ENCODE assay signal across 19 cellular contexts in the genomic region with DNA sequence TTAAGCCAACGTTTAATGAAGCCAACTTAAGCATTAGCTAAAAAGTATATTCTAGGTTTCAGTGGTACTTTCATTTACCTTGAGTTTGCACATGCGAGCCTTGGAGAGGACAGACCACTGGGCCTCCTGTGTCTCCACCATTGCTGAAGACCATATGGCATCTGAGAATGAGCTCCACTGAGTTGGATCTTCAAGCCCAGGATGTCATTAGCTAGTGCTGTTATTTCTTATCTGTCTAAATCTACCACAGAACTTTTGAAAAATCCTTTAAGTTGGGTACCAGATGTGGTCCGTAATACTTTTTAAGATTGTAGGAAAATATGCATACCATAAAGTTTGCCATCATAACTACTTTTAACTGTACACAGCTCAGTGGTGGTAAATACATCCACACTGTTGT.
"Had no signal": no experiment of that assay in that cellular context is flagged by ENCODE, and none has a peak within 500 bp of the region (broad histone marks: within the 10 kb centered on the region; RNA-seq: fewer than 3 reads in every experiment).

No MANE protein-coding gene starts in this region.

- DNase-seq: activated CD4-positive, alpha-beta memory T cell treated with anti-CD3 and anti-CD28 coated beads, Interleukin-2, amount 10 ng/mL, durations not matched to agents 7 days and 5 days; activated CD4-positive, alpha-beta T cell treated with anti-CD3 and anti-CD28 coated beads for 48 hours; activated CD4-positive, CD25-positive, alpha-beta regulatory T cell; activated gamma-delta T cell treated with Interleukin-2 at 50 U/mL for 16 hours; effector memory CD8-positive, alpha-beta T cell; mesenchymal stem cell; sigmoid colon; spleen; stimulated activated CD4-positive, alpha-beta T cell treated with anti-CD3 and anti-CD28 coated beads, Interleukin-4, amount 100 ng/mL, for 4 hours; stimulated activated naive B cell treated with anti-CD40 and anti-IgM and Interleukin-4, amounts not matched to agents 10 μg/mL and 1 μg/mL and 100 μg/mL, for 72 hours; substantia nigra; T-helper 9 cell; tibial artery had no signal

- H3K36me3 Mint-ChIP-seq: natural killer cell treated with Interleukin-12 subunit alpha and Interleukin-12 subunit beta and Interleukin-15 and Interleukin-18, amount 100 ng/mL, for 72 hours had no signal

- H3K27ac Mint-ChIP-seq: activated CD4-positive, alpha-beta memory T cell treated with anti-CD3 and anti-CD28 coated beads, Interleukin-2, amount 10 ng/mL, durations not matched to agents 7 days and 5 days; natural killer cell treated with Interleukin-12 subunit alpha and Interleukin-12 subunit beta and Interleukin-15 and Interleukin-18, amount 100 ng/mL, for 72 hours had no signal

- H3K36me3 ChIP-seq: cardiac muscle cell, sigmoid colon, tibial artery had no signal

- H3K4me3 Mint-ChIP-seq: activated CD4-positive, alpha-beta memory T cell treated with anti-CD3 and anti-CD28 coated beads, Interleukin-2, amount 10 ng/mL, durations not matched to agents 7 days and 5 days; natural killer cell treated with Interleukin-12 subunit alpha and Interleukin-12 subunit beta and Interleukin-15 and Interleukin-18, amount 100 ng/mL, for 72 hours had no signal

- H3K4me3 ChIP-seq: cardiac muscle cell, hepatocyte, sigmoid colon, spleen, tibial artery had no signal

- H3K27ac ChIP-seq: cardiac muscle cell, hepatocyte, parathyroid adenoma, sigmoid colon, spleen, tibial artery had no signal

- FAIRE-seq: urothelium cell line had no signal

- H3K4me1 ChIP-seq: parathyroid adenoma had no signal

- H3K9me3 Mint-ChIP-seq: effector memory CD8-positive, alpha-beta T cell; natural killer cell treated with Interleukin-12 subunit alpha and Interleukin-12 subunit beta and Interleukin-15 and Interleukin-18, amount 100 ng/mL, for 72 hours had no signal

- H3K27me3 ChIP-seq: cardiac muscle cell, hepatocyte, sigmoid colon, spleen, tibial artery had no signal

- ATAC-seq: activated naive CD4-positive, alpha-beta T cell treated with anti-CD3 and anti-CD28 coated beads, Interleukin-2, amount 50 U/mL, for 72 hours; effector memory CD8-positive, alpha-beta T cell; natural killer cell treated with Interleukin-12 subunit alpha and Interleukin-12 subunit beta and Interleukin-15 and Interleukin-18, amount 100 ng/mL, for 72 hours; stimulated activated naive B cell treated with anti-CD40 and anti-IgM and Interleukin-4, amounts not matched to agents 10 μg/mL and 1 μg/mL and 100 μg/mL, for 72 hours had no signal

- H3K27me3 Mint-ChIP-seq: activated CD4-positive, alpha-beta memory T cell treated with anti-CD3 and anti-CD28 coated beads, Interleukin-2, amount 10 ng/mL, durations not matched to agents 7 days and 5 days; effector memory CD8-positive, alpha-beta T cell; natural killer cell treated with Interleukin-12 subunit alpha and Interleukin-12 subunit beta and Interleukin-15 and Interleukin-18, amount 100 ng/mL, for 72 hours; stimulated activated naive B cell treated with anti-CD40 and anti-IgM and Interleukin-4, amounts not matched to agents 10 μg/mL and 1 μg/mL and 100 μg/mL, for 72 hours had no signal

- H3K9me3 ChIP-seq: sigmoid colon, tibial artery had no signal
